In genomic region chr3:713225-713624, GRCh38 we compare ENCODE assay signal across 15 cellular contexts.
DNase-seq lines count a peak whose midpoint lies in the region; TF ChIP-seq lines count a peak whose summit lies in the region.
"Had no signal": no experiment of that assay in that cellular context is flagged by ENCODE, and none has a peak within 500 bp of the region (broad histone marks: within the 10 kb centered on the region; RNA-seq: fewer than 3 reads in every experiment).

No MANE protein-coding gene starts in this region.

- H3K27ac ChIP-seq in PC-9 = peak overlapping the region; percentile 59; the same call in 1 of the 2 replicates
- H3K27ac ChIP-seq in mesendoderm (ENCODE audit: low read depth, low read length) = no peak overlapping the region
- H3K27ac ChIP-seq: BLaER1 treated with 17β-estradiol and CSF1 and Interleukin-3, amounts not matched to agents 10 nM and 100 nM; HL-60 had no signal

- no peak overlapping the region for H2BK120ac ChIP-seq in mesendoderm (ENCODE audit: low read depth, low read length)

- no peak overlapping the region for H2BK5ac ChIP-seq in mesendoderm (ENCODE audit: low read length)

- H3K9me3 ChIP-seq in PC-9 (ENCODE audit: insufficient read depth, low read depth) = no peaks in the 10 kb centered on the region
- H3K9me3 ChIP-seq: BLaER1 treated with 17β-estradiol and CSF1 and Interleukin-3, amounts not matched to agents 10 nM and 100 nM had no signal

- H3K9ac ChIP-seq in mesendoderm (ENCODE audit: low read length) = no peak overlapping the region
- H3K9ac ChIP-seq: BLaER1 treated with 17β-estradiol and CSF1 and Interleukin-3, amounts not matched to agents 10 nM and 100 nM had no signal

- no peaks in the 10 kb centered on the region for H3K27me3 Mint-ChIP-seq in Calu3 (ENCODE audit: unreplicated experiment)

- peaks cover 15% of the 10 kb centered on the region for H3K4me1 Mint-ChIP-seq in Calu3 (ENCODE audit: low read depth, unreplicated experiment)

- peak; percentile 58 for DNase-seq in Calu3
- DNase-seq in PC-9 = peak; percentile 2 to 56
- DNase-seq in epithelial cell of proximal tubule (ENCODE audit: low read depth) = peak; percentile 26
- peak; percentile 66 for DNase-seq in mesendoderm
- DNase-seq in medulla oblongata (ENCODE audit: extremely low spot score) = no peak
- no peak for DNase-seq in glomerular visceral epithelial cell (ENCODE audit: extremely low spot score)
- no peak for DNase-seq in head of caudate nucleus
- no peak for DNase-seq in effector CD4-positive, alpha-beta T cell
- DNase-seq: NCI-H146, NCI-H2081, NCI-H510A, NCI-H774 had no signal

- H3K27ac Mint-ChIP-seq in Calu3 (ENCODE audit: unreplicated experiment) = peak overlapping the region; percentile 91

- no peak overlapping the region for H3K4me3 Mint-ChIP-seq in Calu3 (ENCODE audit: low read depth, unreplicated experiment)

- H2AK5ac ChIP-seq in mesendoderm (ENCODE audit: low read length) = no peak overlapping the region

- H3K36me3 Mint-ChIP-seq in Calu3 (ENCODE audit: insufficient read depth, unreplicated experiment) = no peaks in the 10 kb centered on the region

- no peaks in the 10 kb centered on the region for H3K9me2 ChIP-seq in PC-9 (ENCODE audit: insufficient read depth)

- no peak overlapping the region for H4K5ac ChIP-seq in mesendoderm (ENCODE audit: low read length)

- no peak overlapping the region for H2BK15ac ChIP-seq in mesendoderm (replicated peaks; ENCODE audit: low read depth)

- H3K27me3 ChIP-seq in PC-9 (ENCODE audit: insufficient read depth, low read depth) (no peaks in the 10 kb centered on the region), mesendoderm (ENCODE audit: insufficient read depth, low read length, poor library complexity) (no peaks in the 10 kb centered on the region)
- H3K27me3 ChIP-seq: BLaER1 treated with 17β-estradiol and CSF1 and Interleukin-3, amounts not matched to agents 10 nM and 100 nM had no signal

- no peaks in the 10 kb centered on the region for H3K9me3 Mint-ChIP-seq in Calu3 (ENCODE audit: low read depth, unreplicated experiment)

- H3K4ac ChIP-seq in mesendoderm (ENCODE audit: low read depth, low read length) = no peak overlapping the region

- H4K20me1 ChIP-seq in PC-9 (ENCODE audit: insufficient read depth) = no peaks in the 10 kb centered on the region
- H4K20me1 ChIP-seq: BLaER1 treated with 17β-estradiol and CSF1 and Interleukin-3, amounts not matched to agents 10 nM and 100 nM had no signal

- H4K8ac ChIP-seq in mesendoderm (ENCODE audit: low read depth, low read length) = no peak overlapping the region

- H3K4me2 ChIP-seq in PC-9 = peak overlapping the region; percentile 28; the same call in 1 of the 2 replicates
- H3K4me2 ChIP-seq in mesendoderm (ENCODE audit: low read length) = no peak overlapping the region
- H3K4me2 ChIP-seq: BLaER1 treated with 17β-estradiol and CSF1 and Interleukin-3, amounts not matched to agents 10 nM and 100 nM had no signal

- TF ChIP-seq CTCF in Calu3 (IDR thresholded peaks at IDR 0.05; ENCODE audit: unreplicated experiment) (no peak), PC-9 (conservative IDR thresholded peaks at IDR 0.05) (no peak), epithelial cell of proximal tubule (conservative IDR thresholded peaks at IDR 0.05; ENCODE audit: low read depth, low read length) (no peak)

- no peak overlapping the region for H3K23ac ChIP-seq in mesendoderm (ENCODE audit: low read length)

- no TSS peak for BruUV-seq in Calu3 (replicated peaks; lab: Mats Ljungman, UMichigan)
- BruUV-seq in PC-9 (replicated peaks; lab: Mats Ljungman, UMichigan) = no TSS peak

- intact Hi-C loops in Calu3 (cut with micrococcal nuclease; ENCODE audit: unreplicated experiment) (no loop called here), PC-9 (cut with micrococcal nuclease; ENCODE audit: unreplicated experiment) (no loop called here), head of caudate nucleus (cut with DNase I) (no loop called here)

- H3K79me2 ChIP-seq in PC-9 (ENCODE audit: low read depth) (no peaks in the 10 kb centered on the region), mesendoderm (ENCODE audit: control insufficient read depth, insufficient read depth, low read length) (no peaks in the 10 kb centered on the region)

- peaks cover 6% of the 10 kb centered on the region; the same call in 1 of the 2 replicates for H3K4me1 ChIP-seq in PC-9 (replicated peaks; ENCODE audit: insufficient read depth)
- H3K4me1 ChIP-seq in mesendoderm (ENCODE audit: control insufficient read depth, low read depth, low read length) = no peaks in the 10 kb centered on the region
- H3K4me1 ChIP-seq: BLaER1 treated with 17β-estradiol and CSF1 and Interleukin-3, amounts not matched to agents 10 nM and 100 nM had no signal

- no peaks in the 10 kb centered on the region for H3F3A ChIP-seq in PC-9 (ENCODE audit: insufficient read depth, low read depth)

- no peak overlapping the region for H3K56ac ChIP-seq in mesendoderm (ENCODE audit: low read length)

- H3K36me3 ChIP-seq in PC-9 (ENCODE audit: low read depth) (no peaks in the 10 kb centered on the region), mesendoderm (ENCODE audit: control insufficient read depth, insufficient read depth, low read length) (no peaks in the 10 kb centered on the region)
- H3K36me3 ChIP-seq: BLaER1 treated with 17β-estradiol and CSF1 and Interleukin-3, amounts not matched to agents 10 nM and 100 nM had no signal

- H3K4me3 ChIP-seq in PC-9 = no peak overlapping the region
- no peak overlapping the region for H3K4me3 ChIP-seq in epithelial cell of proximal tubule (ENCODE audit: low read depth, low read length)
- no peak overlapping the region for H3K4me3 ChIP-seq in mesendoderm (ENCODE audit: low read length)
- H3K4me3 ChIP-seq: BLaER1 treated with 17β-estradiol and CSF1 and Interleukin-3, amounts not matched to agents 10 nM and 100 nM; K562 had no signal

- H3K18ac ChIP-seq in mesendoderm (ENCODE audit: low read length) = no peak overlapping the region

- CTCF ChIA-PET in Calu3 (lab: Charles Lee) = no interaction called here
- CTCF ChIA-PET in PC-9 (lab: Charles Lee) = no interaction called here

- POLR2A ChIA-PET in PC-9 (lab: Charles Lee; ENCODE audit: unreplicated experiment) = no interaction called here

- no CpG with 5 or more reads among the region's 2 CpGs for WGBS in mesendoderm (ENCODE audit: extremely low coverage, insufficient coverage, low lambda C conversion rate)

- H3K79me1 ChIP-seq in mesendoderm (ENCODE audit: low read length) = no peaks in the 10 kb centered on the region

- H2AFZ ChIP-seq in PC-9 = no peak overlapping the region

Comparison
In these comparisons a context has a peak if more than half of its experiments do, and no peak if none do; other contexts are left out.
1. DNase-seq: peak in Calu3 (single experiment), PC-9 (2 of 2), epithelial cell of proximal tubule (single experiment) and mesendoderm (single experiment); none in medulla oblongata (single experiment), glomerular visceral epithelial cell (single experiment), head of caudate nucleus (0 of 42) and effector CD4-positive, alpha-beta T cell (single experiment).